In the genomic region with DNA sequence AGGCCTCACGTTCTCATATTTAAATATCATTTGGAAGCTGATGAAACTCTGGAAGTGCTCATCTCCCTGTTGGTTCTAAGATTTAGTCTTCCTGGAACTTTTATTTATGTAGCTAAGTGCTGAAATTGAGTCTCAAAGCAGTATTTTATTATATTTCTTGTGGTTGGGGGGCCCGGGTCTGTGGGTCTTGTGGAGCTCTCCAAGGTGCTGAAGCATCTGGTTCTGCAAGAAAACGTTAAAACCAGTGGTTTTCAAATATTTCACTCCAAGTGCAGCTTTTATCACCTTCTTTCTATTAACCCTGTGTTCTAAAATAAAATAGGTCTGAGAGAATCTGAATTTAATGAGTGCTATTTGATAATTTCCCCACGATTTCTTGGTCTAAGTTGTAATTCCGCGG, we compare ENCODE assay signal across 14 cellular contexts.
DNase-seq lines count a peak whose midpoint lies in the region; ATAC-seq, FAIRE-seq and TF ChIP-seq lines count a peak whose summit lies in the region.
"Had no signal": no experiment of that assay in that cellular context is flagged by ENCODE, and none has a peak within 500 bp of the region (broad histone marks: within the 10 kb centered on the region; RNA-seq: fewer than 3 reads in every experiment).

No MANE protein-coding gene starts in this region.

- CTCF ChIA-PET in A549 (lab: Yijun Ruan, JAX), result no interaction called here
- CTCF ChIA-PET in HEK293 (lab: Yijun Ruan, JAX), result no interaction called here

- H3K36me3 ChIP-seq in HEK293 (ENCODE audit: control insufficient read depth in 2 of 2, insufficient read depth in 1 of 2, low read length in 2 of 2), result no peaks in the 10 kb centered on the region
- no peaks in the 10 kb centered on the region for H3K36me3 ChIP-seq in SK-N-MC (ENCODE audit: insufficient read depth, low read length)
- H3K36me3 ChIP-seq in liver (ENCODE audit: control insufficient read depth in 4 of 4, insufficient read depth in 3 of 4, low read depth in 1 of 4, low read length in 3 of 4), result no peaks in the 10 kb centered on the region

- FAIRE-seq in A549 (lab: Jason Lieb, UNC), result no peak

- no peaks in the 10 kb centered on the region for H3K27me3 ChIP-seq in liver (ENCODE audit: control insufficient read depth in 4 of 4, insufficient read depth in 4 of 4, low read length in 3 of 4)

- 43% methylated on average over 6 of the region's 6 CpGs for WGBS in A549 (ENCODE audit: missing lambda C conversion rate)
- WGBS in liver, result 50% methylated on average over 6 of the region's 6 CpGs

- no peaks in the 10 kb centered on the region for H3K9me3 ChIP-seq in A549
- H3K9me3 ChIP-seq in HEK293 (ENCODE audit: control insufficient read depth, insufficient read depth, low read depth, low read length), result no peaks in the 10 kb centered on the region
- H3K9me3 ChIP-seq in SK-N-MC (ENCODE audit: low read depth, low read length), result no peaks in the 10 kb centered on the region
- no peaks in the 10 kb centered on the region for H3K9me3 ChIP-seq in liver (ENCODE audit: control insufficient read depth in 4 of 4, low read length in 3 of 4)

- POLR2A ChIA-PET in A549 (lab: Yijun Ruan, JAX) (no interaction called here), HEK293 (lab: Yijun Ruan, JAX) (no interaction called here)

- H3K4me3 ChIP-seq in A549, result no peak overlapping the region
- no peak overlapping the region for H3K4me3 ChIP-seq in HEK293 (ENCODE audit: low read depth, low read length)
- H3K4me3 ChIP-seq in SK-N-MC, result no peak overlapping the region
- no peak overlapping the region for H3K4me3 ChIP-seq in liver (ENCODE audit: low read depth in 1 of 3, low read length in 3 of 3)

- TF ChIP-seq CTCF in A549 (IDR thresholded peaks at IDR 0.05), result no peak
- TF ChIP-seq CTCF in HEK293 (tag by site-specific recombination; IDR thresholded peaks at IDR 0.05), result no peak
- TF ChIP-seq CTCF in liver (IDR thresholded peaks at IDR 0.05; ENCODE audit: low read depth, low read length, missing input control), result no peak

- ATAC-seq in A549 (no peak), GM21529 (IDR thresholded peaks at IDR 0.05; ENCODE audit: unreplicated experiment) (no peak)

- DNase-seq in A549 (ENCODE audit: low read depth in 1 of 2, low spot score in 1 of 2) (no peak), SK-N-MC (ENCODE audit: low read depth, low spot score) (peak; percentile 5), C1 segment of cervical spinal cord (lab: John Stamatoyannopoulos, UW) (no peak), AG08395 (ENCODE audit: low spot score) (no peak), D341Med (ENCODE audit: low spot score) (no peak)
- DNase-seq: HCEC 1CT, KBM-7, NCI-H1105, NCI-H1694 treated with DMSO at 0.1 percent for 48 hours, Right ventricle myocardium superior, T-helper 2 cell had no signal

- no peak for TF ChIP-seq POLR2A in A549 (IDR thresholded peaks at IDR 0.05; ENCODE audit: low read length)

- no peak overlapping the region for H3K27ac ChIP-seq in A549
- no peak overlapping the region for H3K27ac ChIP-seq in HEK293 (ENCODE audit: extremely low read depth, low read depth, low read length)
- H3K27ac ChIP-seq in SK-N-MC, result no peak overlapping the region
- H3K27ac ChIP-seq in liver (ENCODE audit: low read depth in 1 of 2, low read length in 2 of 2), result no peak overlapping the region

- TF ChIP-seq RAD21 in A549 (conservative IDR thresholded peaks at IDR 0.05 in 1 of 2, IDR thresholded peaks at IDR 0.05 in 1 of 2), result no peak
- TF ChIP-seq RAD21 in liver (IDR thresholded peaks at IDR 0.05), result no peak

- no peaks in the 10 kb centered on the region for H3K4me1 ChIP-seq in A549
- no peaks in the 10 kb centered on the region for H3K4me1 ChIP-seq in HEK293 (ENCODE audit: control insufficient read depth, insufficient read depth, low read length)
- H3K4me1 ChIP-seq in liver (ENCODE audit: control insufficient read depth in 4 of 4, insufficient read depth in 4 of 4, low read length in 3 of 4), result no peaks in the 10 kb centered on the region

- no peak for TF ChIP-seq EP300 in A549 (IDR thresholded peaks at IDR 0.05)

- no peak overlapping the region for H3K4me2 ChIP-seq in A549

- H3K9ac ChIP-seq in SK-N-MC (ENCODE audit: insufficient read length) (no peak overlapping the region), liver (ENCODE audit: low read depth in 1 of 2, low read length in 2 of 2) (no peak overlapping the region)

TF ChIP-seq in A549, 52 proteins besides CTCF, POLR2A, EP300 and RAD21 (continues in another document):
- TF ChIP-seq FOSL2 (IDR thresholded peaks at IDR 0.05), result no peak
- TF ChIP-seq FOSL2 (CRISPR knock-in tag; IDR thresholded peaks at IDR 0.05), result no peak
- TF ChIP-seq HOXA7 (CRISPR knock-in tag; IDR thresholded peaks at IDR 0.05), result no peak

TF ChIP-seq in HEK293, 187 proteins besides CTCF, POLR2A, EP300 and RAD21:
- TF ChIP-seq ZFP69B (tag by site-specific recombination; IDR thresholded peaks at IDR 0.05), result no peak
- TF ChIP-seq ZXDB (tag by site-specific recombination; IDR thresholded peaks at IDR 0.05), result no peak
- TF ChIP-seq, protein P1, sequence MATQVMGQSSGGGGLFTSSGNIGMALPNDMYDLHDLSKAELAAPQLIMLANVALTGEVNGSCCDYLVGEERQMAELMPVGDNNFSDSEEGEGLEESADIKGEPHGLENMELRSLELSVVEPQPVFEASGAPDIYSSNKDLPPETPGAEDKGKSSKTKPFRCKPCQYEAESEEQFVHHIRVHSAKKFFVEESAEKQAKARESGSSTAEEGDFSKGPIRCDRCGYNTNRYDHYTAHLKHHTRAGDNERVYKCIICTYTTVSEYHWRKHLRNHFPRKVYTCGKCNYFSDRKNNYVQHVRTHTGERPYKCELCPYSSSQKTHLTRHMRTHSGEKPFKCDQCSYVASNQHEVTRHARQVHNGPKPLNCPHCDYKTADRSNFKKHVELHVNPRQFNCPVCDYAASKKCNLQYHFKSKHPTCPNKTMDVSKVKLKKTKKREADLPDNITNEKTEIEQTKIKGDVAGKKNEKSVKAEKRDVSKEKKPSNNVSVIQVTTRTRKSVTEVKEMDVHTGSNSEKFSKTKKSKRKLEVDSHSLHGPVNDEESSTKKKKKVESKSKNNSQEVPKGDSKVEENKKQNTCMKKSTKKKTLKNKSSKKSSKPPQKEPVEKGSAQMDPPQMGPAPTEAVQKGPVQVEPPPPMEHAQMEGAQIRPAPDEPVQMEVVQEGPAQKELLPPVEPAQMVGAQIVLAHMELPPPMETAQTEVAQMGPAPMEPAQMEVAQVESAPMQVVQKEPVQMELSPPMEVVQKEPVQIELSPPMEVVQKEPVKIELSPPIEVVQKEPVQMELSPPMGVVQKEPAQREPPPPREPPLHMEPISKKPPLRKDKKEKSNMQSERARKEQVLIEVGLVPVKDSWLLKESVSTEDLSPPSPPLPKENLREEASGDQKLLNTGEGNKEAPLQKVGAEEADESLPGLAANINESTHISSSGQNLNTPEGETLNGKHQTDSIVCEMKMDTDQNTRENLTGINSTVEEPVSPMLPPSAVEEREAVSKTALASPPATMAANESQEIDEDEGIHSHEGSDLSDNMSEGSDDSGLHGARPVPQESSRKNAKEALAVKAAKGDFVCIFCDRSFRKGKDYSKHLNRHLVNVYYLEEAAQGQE (tag by site-specific recombination; IDR thresholded peaks at IDR 0.05), result peak; percentile 36; the same call in 1 of the 2 replicates

TF ChIP-seq in liver, 16 proteins besides CTCF, POLR2A, EP300 and RAD21:
- TF ChIP-seq NR2F2 (IDR thresholded peaks at IDR 0.05) (no peak), RXRA (IDR thresholded peaks at IDR 0.05) (no peak), TAF1 (conservative IDR thresholded peaks at IDR 0.05) (no peak)
- TF ChIP-seq, protein P2, sequence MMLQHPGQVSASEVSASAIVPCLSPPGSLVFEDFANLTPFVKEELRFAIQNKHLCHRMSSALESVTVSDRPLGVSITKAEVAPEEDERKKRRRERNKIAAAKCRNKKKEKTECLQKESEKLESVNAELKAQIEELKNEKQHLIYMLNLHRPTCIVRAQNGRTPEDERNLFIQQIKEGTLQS (IDR thresholded peaks at IDR 0.05), result no peak
- TF ChIP-seq, protein P1 (IDR thresholded peaks at IDR 0.05), result peak; percentile 71
